ENCODE assay signal across 11 cellular contexts in the genomic region with DNA sequence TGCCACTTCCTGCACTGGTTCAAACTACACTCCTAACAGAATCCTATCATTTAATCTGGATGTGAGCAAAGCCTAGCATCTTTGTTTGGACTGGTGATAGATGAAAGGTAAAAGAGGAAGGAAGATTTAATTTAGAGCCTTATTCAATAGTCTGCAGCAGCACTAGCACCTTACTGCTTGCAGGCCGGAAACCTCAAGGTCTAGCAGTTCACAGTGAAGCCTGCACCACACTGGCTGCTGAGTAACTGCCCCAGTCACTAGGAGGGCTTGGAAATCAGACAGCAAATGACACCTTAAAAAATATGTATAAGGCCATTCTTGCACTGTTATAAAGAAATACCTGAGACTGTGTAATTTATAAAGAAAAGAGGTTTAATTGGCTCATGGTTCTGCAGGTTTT.
DNase-seq lines count a peak whose midpoint lies in the region; ATAC-seq lines count a peak whose summit lies in the region.
"Had no signal": no experiment of that assay in that cellular context is flagged by ENCODE, and none has a peak within 500 bp of the region (broad histone marks: within the 10 kb centered on the region; RNA-seq: fewer than 3 reads in every experiment).

No MANE protein-coding gene starts in this region.

- intact Hi-C loops in Right ventricle myocardium inferior (cut with DNase I): no loop called here

- in situ Hi-C loops in HAP-1 (cut with MboI; ENCODE audit: low sequenced_read_pairs): no loop called here

- no peaks in the 10 kb centered on the region for H3K4me1 ChIP-seq in HAP-1

- no peaks in the 10 kb centered on the region for H3K36me3 ChIP-seq in HAP-1 (replicated peaks)
- H3K36me3 ChIP-seq: ovary had no signal

- H3K4me3 ChIP-seq in HAP-1: no peak overlapping the region
- H3K4me3 ChIP-seq: ovary had no signal

- ATAC-seq in GM18498 (IDR thresholded peaks at IDR 0.05; ENCODE audit: unreplicated experiment) (peak; percentile 80), GM19351 (IDR thresholded peaks at IDR 0.05; ENCODE audit: unreplicated experiment) (peak; percentile 80), esophagus mucosa (peak; percentile 35), Right ventricle myocardium inferior (no peak)

- H3K27me3 ChIP-seq in HAP-1 (ENCODE audit: low read depth): no peaks in the 10 kb centered on the region
- H3K27me3 ChIP-seq: ovary had no signal

- DNase-seq in NOMO-1 treated with dmso at 0.1 percent for 144 hours (lab: John Stamatoyannopoulos, UW; ENCODE audit: unreplicated experiment) (peak; percentile 64), Right ventricle myocardium inferior (ENCODE audit: missing footprints) (no peak), pons (ENCODE audit: low spot score) (no peak), HCEC 1CT (no peak), HAP-1 (ENCODE audit: low spot score in 2 of 2) (no peak)
- DNase-seq: IMR-90; ovary; stimulated activated CD4-positive, alpha-beta T cell treated with anti-CD3 and anti-CD28 coated beads, Interleukin-1b, Interleukin-23, amount 100 ng/mL, for 48 hours had no signal

- H3K9me3 ChIP-seq in HAP-1: no peaks in the 10 kb centered on the region
- H3K9me3 ChIP-seq: ovary had no signal
